Comparison of ENCODE assay signal across 10 cellular contexts in the genomic region with DNA sequence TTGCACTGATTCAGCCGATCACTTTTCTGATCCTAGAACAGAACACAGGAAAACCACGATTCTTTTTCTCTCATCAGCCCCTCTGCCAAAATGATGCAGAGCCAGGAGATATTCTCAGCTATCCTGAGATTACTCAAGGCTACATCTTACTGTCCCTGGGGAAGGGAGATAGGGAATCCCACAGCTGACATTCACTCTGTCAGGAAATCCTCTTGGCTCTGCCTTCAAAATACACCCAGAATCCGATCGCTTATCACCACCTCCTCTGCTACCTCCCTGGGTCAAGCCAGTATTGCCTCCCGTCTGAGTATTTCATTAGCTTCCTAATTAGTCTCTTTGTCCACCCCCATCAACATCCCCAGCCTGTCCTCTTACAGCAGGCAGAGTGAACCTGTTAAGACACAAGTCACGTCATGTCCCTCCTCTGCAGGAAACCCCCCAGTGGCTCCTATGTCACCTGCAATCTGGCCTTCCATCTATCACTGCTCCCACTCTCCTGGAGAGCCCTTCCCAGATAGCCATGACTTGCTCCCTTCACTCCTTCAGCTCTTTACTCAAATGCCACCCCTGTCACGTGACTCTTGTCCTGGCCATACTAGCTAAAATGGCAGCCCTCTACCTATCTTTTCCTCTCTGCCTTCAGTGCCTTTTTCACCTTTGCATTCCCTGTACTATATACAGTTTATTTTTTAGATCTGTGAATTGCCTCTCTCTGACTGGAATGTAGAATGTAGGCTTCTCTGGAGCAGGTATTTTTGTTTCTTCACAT.
A peak's percentile ranks its signal among the peaks of the same experiment; 100 is the strongest.
DNase-seq lines count a peak whose midpoint lies in the region; ATAC-seq, FAIRE-seq and TF ChIP-seq lines count a peak whose summit lies in the region.
"Had no signal": no experiment of that assay in that cellular context is flagged by ENCODE, and none has a peak within 500 bp of the region (broad histone marks: within the 10 kb centered on the region; RNA-seq: fewer than 3 reads in every experiment).

No MANE protein-coding gene starts in this region.

- peaks cover 17% of the 10 kb centered on the region for H3K4me1 ChIP-seq in astrocyte (ENCODE audit: insufficient read depth, low read length)
- peaks cover 17% of the 10 kb centered on the region for H3K4me1 ChIP-seq in hepatocyte (ENCODE audit: insufficient read depth)
- H3K4me1 ChIP-seq in skeletal muscle satellite cell (ENCODE audit: control insufficient read depth, insufficient read depth, low read length): peaks cover 39% of the 10 kb centered on the region

- H3K27ac ChIP-seq in astrocyte (ENCODE audit: low read depth, low read length): no peak overlapping the region
- H3K27ac ChIP-seq in hepatocyte: peak overlapping the region; percentile 54
- H3K27ac ChIP-seq: VCaP had no signal

- H3K79me2 ChIP-seq in astrocyte (ENCODE audit: insufficient read depth, low read length) (no peaks in the 10 kb centered on the region), hepatocyte (no peaks in the 10 kb centered on the region)

- H3K4me3 ChIP-seq in astrocyte (ENCODE audit: insufficient read depth, low read depth, low read length): no peak overlapping the region
- H3K4me3 ChIP-seq in hepatocyte: no peak overlapping the region
- no peak overlapping the region for H3K4me3 ChIP-seq in skeletal muscle satellite cell (ENCODE audit: low read length)

- no peak for TF ChIP-seq CTCF in astrocyte (IDR thresholded peaks at IDR 0.05; ENCODE audit: insufficient read depth, low read depth, low read length)
- TF ChIP-seq CTCF in hepatocyte (IDR thresholded peaks at IDR 0.05; ENCODE audit: poor library complexity): no peak

- CTCF ChIA-PET in T-cell (lab: Charles Lee): no interaction called here

- H3K27me3 ChIP-seq in astrocyte (ENCODE audit: insufficient read depth, low read length) (no peaks in the 10 kb centered on the region), hepatocyte (no peaks in the 10 kb centered on the region), skeletal muscle satellite cell (ENCODE audit: control insufficient read depth, insufficient read depth, low read length) (no peaks in the 10 kb centered on the region)

- no peaks in the 10 kb centered on the region for H3K9me3 Mint-ChIP-seq in astrocyte (ENCODE audit: unreplicated experiment)
- H3K9me3 Mint-ChIP-seq in T-cell: no peaks in the 10 kb centered on the region

- 53% methylated on average over 7 of the region's 7 CpGs for WGBS in hepatocyte (ENCODE audit: low lambda C conversion rate, missing lambda C conversion rate)

- H3K36me3 ChIP-seq in astrocyte (ENCODE audit: insufficient read depth, low read length) (no peaks in the 10 kb centered on the region), hepatocyte (replicated peaks; ENCODE audit: insufficient read depth, low read depth) (no peaks in the 10 kb centered on the region), skeletal muscle satellite cell (ENCODE audit: insufficient read depth, low read length) (no peaks in the 10 kb centered on the region)

- in situ Hi-C loops in G401 (cut with HindIII; ENCODE audit: low sequenced_read_pairs): loop anchor here (25.0 kb wide), 2 partner anchors 92 to 417 kb away; a partner anchor contains a TSS

- no peaks in the 10 kb centered on the region for H3K9me3 ChIP-seq in astrocyte (ENCODE audit: insufficient read depth, low read depth, low read length)
- H3K9me3 ChIP-seq in hepatocyte (ENCODE audit: low read depth): no peaks in the 10 kb centered on the region
- no peaks in the 10 kb centered on the region for H3K9me3 ChIP-seq in skeletal muscle satellite cell (replicated peaks; ENCODE audit: low read length)

- H3K4me3 Mint-ChIP-seq in astrocyte (ENCODE audit: unreplicated experiment) (peak overlapping the region; percentile 52), T-cell (no peak overlapping the region)

- H3K9ac ChIP-seq in astrocyte (ENCODE audit: low read length) (peak overlapping the region; percentile 0), skeletal muscle satellite cell (ENCODE audit: low read depth, low read length) (peak overlapping the region; percentile 14)

- peak; percentile 53 for DNase-seq in G401 (ENCODE audit: low spot score)
- DNase-seq in astrocyte (ENCODE audit: low read depth): no peak
- no peak for DNase-seq in hepatocyte (ENCODE audit: low spot score)
- DNase-seq in HT-29 (ENCODE audit: low spot score): no peak
- no peak for DNase-seq in T-cell
- DNase-seq: NK-92 treated with Interleukin-12 subunit alpha and Interleukin-12 subunit beta, amount 100 ng/mL, for 24 hours had no signal

- H2AFZ ChIP-seq in astrocyte (ENCODE audit: low read depth, low read length): no peak overlapping the region
- no peak overlapping the region for H2AFZ ChIP-seq in hepatocyte

- no peaks in the 10 kb centered on the region for H3K9me2 ChIP-seq in hepatocyte (replicated peaks; ENCODE audit: insufficient read depth)

- H3K27ac Mint-ChIP-seq in astrocyte (ENCODE audit: unreplicated experiment) (peak overlapping the region; percentile 99), T-cell (no peak overlapping the region)

- H4K20me1 ChIP-seq in astrocyte (ENCODE audit: insufficient read depth, low read length) (no peaks in the 10 kb centered on the region), hepatocyte (ENCODE audit: insufficient read depth, poor library complexity, severe bottlenecking) (no peaks in the 10 kb centered on the region)

- no peaks in the 10 kb centered on the region for H3K27me3 Mint-ChIP-seq in astrocyte (ENCODE audit: low read depth, unreplicated experiment)
- no peaks in the 10 kb centered on the region for H3K27me3 Mint-ChIP-seq in T-cell

- ATAC-seq in T-cell (replicated peaks in 1 of 4): no peak
- ATAC-seq in GM19467 (IDR thresholded peaks at IDR 0.05; ENCODE audit: unreplicated experiment): no peak
- ATAC-seq in GM21526 (IDR thresholded peaks at IDR 0.05; ENCODE audit: low FRiP score, unreplicated experiment): no peak

- no peak overlapping the region for H3K4me2 ChIP-seq in astrocyte (ENCODE audit: low read length)
- H3K4me2 ChIP-seq in hepatocyte: peak overlapping the region; percentile 26
- H3K4me2 ChIP-seq in skeletal muscle satellite cell (ENCODE audit: low read length): no peak overlapping the region

- POLR2A ChIA-PET in T-cell (lab: Charles Lee): interaction anchor here in 1 of 2 donors (0.5 kb wide), 1 partner anchor 49 kb away, joined by 3 read pairs; no protein-coding TSS in a partner anchor

- no peak for FAIRE-seq in astrocyte (lab: Jason Lieb, UNC)

- H3K4me1 Mint-ChIP-seq in astrocyte (ENCODE audit: low read depth, unreplicated experiment) (peaks cover 48% of the 10 kb centered on the region), T-cell (peaks cover 9 to 19% (median 14%) of the 10 kb centered on the region in 3 donors)

- H3K36me3 Mint-ChIP-seq in astrocyte (ENCODE audit: low read depth, unreplicated experiment) (peaks cover 1% of the 10 kb centered on the region), T-cell (peaks cover 36% of the 10 kb centered on the region)
